Comparison of ENCODE assay signal across 18 cellular contexts in genomic region chr2:80896576-80896975, GRCh38.
"Had no signal": no experiment of that assay in that cellular context is flagged by ENCODE, and none has a peak within 500 bp of the region (broad histone marks: within the 10 kb centered on the region; RNA-seq: fewer than 3 reads in every experiment).

No MANE protein-coding gene starts in this region.

- H3K27ac ChIP-seq: dorsolateral prefrontal cortex, gastroesophageal sphincter, left ventricle myocardium inferior, stomach, testis, upper lobe of left lung had no signal

- H3K9me3 ChIP-seq: gastroesophageal sphincter, left ventricle myocardium inferior, stomach, testis, upper lobe of left lung had no signal

- H3K36me3 ChIP-seq: gastroesophageal sphincter, left ventricle myocardium inferior, stomach, upper lobe of left lung had no signal

- H3K4me1 ChIP-seq: gastroesophageal sphincter, left ventricle myocardium inferior, stomach, testis, upper lobe of left lung had no signal

- FAIRE-seq: endometrium, kidney had no signal

- H3K27me3 ChIP-seq: dorsolateral prefrontal cortex, gastroesophageal sphincter, stomach, testis, upper lobe of left lung had no signal

- DNase-seq: activated B cell treated with CpG ODN at 0.5 μM for 24 hours; activated CD4-positive, alpha-beta T cell treated with anti-CD3 and anti-CD28 coated beads for 48 hours; activated CD8-positive, alpha-beta memory T cell treated with anti-CD3 and anti-CD28 coated beads, Interleukin-2, amount 50 U/mL, for 48 hours; activated CD8-positive, alpha-beta T cell treated with anti-CD3 and anti-CD28 coated beads, Interleukin-2, amount 10 ng/mL, durations not matched to agents 7 days and 5 days; activated gamma-delta T cell treated with Interleukin-2 at 50 U/mL for 16 hours; amniotic stem cell; dorsolateral prefrontal cortex; kidney; left ventricle myocardium inferior; naive thymus-derived CD8-positive, alpha-beta T cell; retina; stimulated activated CD4-positive, alpha-beta T cell treated with anti-CD3 and anti-CD28 coated beads, Interleukin-12 subunit alpha, Interleukin-12 subunit beta, amount 100 ng/mL, for 4 hours; stimulated activated CD4-positive, alpha-beta T cell treated with anti-CD3 and anti-CD28 coated beads, Interleukin-2, amount 100 ng/mL, for 24 hours; stomach; testis had no signal

- ATAC-seq: activated CD8-positive, alpha-beta T cell treated with anti-CD3 and anti-CD28 coated beads, Interleukin-2, amount 10 ng/mL, durations not matched to agents 7 days and 5 days; gastroesophageal sphincter; naive thymus-derived CD8-positive, alpha-beta T cell had no signal

- H3K4me3 ChIP-seq: dorsolateral prefrontal cortex, gastroesophageal sphincter, left ventricle myocardium inferior, stomach, testis, upper lobe of left lung had no signal
